In the genomic region with DNA sequence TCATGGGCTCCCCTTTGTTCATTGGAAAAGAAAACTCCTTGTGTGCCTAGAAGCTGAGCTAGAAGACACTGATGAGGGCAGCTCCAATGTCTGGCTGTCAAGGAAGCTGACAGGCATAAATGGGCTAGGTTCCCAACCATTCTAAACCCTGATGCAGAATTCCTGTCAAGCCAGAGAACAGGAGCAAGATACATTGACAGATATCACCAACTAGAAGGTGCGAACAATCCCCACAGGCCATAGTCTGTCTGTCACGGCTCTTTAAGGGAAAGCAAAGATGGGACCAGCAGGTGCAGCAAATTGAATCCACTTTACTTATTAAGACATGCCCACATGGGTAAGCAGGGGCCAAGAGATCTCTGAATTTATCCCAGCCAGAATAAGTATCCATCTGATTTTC, we compare ENCODE assay signal across 4 cellular contexts.
TF ChIP-seq lines count a peak whose summit lies in the region.

No MANE protein-coding gene starts in this region.

TF ChIP-seq in SK-N-SH, 30 proteins besides CTCF, POLR2A, EP300 and RAD21:
- TF ChIP-seq USF1 (IDR thresholded peaks at IDR 0.05; ENCODE audit: borderline replicate concordance, low read depth) (no peak), GATA2 (CRISPR knock-in tag; IDR thresholded peaks at IDR 0.05) (peak; percentile 60), ELF1 (IDR thresholded peaks at IDR 0.05) (no peak), NRF1 (IDR thresholded peaks at IDR 0.05; ENCODE audit: low read depth, low read length) (no peak), RXRA (IDR thresholded peaks at IDR 0.05; ENCODE audit: borderline replicate concordance, low read depth) (no peak), RCOR1 (IDR thresholded peaks at IDR 0.05; ENCODE audit: low read length) (peak; percentile 74)
- TF ChIP-seq, protein P1, sequence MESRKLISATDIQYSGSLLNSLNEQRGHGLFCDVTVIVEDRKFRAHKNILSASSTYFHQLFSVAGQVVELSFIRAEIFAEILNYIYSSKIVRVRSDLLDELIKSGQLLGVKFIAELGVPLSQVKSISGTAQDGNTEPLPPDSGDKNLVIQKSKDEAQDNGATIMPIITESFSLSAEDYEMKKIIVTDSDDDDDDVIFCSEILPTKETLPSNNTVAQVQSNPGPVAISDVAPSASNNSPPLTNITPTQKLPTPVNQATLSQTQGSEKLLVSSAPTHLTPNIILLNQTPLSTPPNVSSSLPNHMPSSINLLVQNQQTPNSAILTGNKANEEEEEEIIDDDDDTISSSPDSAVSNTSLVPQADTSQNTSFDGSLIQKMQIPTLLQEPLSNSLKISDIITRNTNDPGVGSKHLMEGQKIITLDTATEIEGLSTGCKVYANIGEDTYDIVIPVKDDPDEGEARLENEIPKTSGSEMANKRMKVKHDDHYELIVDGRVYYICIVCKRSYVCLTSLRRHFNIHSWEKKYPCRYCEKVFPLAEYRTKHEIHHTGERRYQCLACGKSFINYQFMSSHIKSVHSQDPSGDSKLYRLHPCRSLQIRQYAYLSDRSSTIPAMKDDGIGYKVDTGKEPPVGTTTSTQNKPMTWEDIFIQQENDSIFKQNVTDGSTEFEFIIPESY (IDR thresholded peaks at IDR 0.05; ENCODE audit: borderline replicate concordance, low read depth) = no peak
- TF ChIP-seq, protein P2, sequence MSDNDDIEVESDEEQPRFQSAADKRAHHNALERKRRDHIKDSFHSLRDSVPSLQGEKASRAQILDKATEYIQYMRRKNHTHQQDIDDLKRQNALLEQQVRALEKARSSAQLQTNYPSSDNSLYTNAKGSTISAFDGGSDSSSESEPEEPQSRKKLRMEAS (IDR thresholded peaks at IDR 0.05; ENCODE audit: low read depth) = no peak
TF ChIP-seq in SK-N-SH: peak in this region for 2.

TF ChIP-seq in SK-N-SH treated with all-trans-retinoic acid at 6 μM for 48 hours, 23 proteins besides CTCF, POLR2A, EP300 and RAD21 (continued from another document and continues in another):
- TF ChIP-seq PPARA (CRISPR knock-in tag; IDR thresholded peaks at IDR 0.05; ENCODE audit: borderline replicate concordance) (no peak), POU6F1 (CRISPR knock-in tag; IDR thresholded peaks at IDR 0.05; ENCODE audit: borderline replicate concordance, low read depth) (no peak), TSHZ2 (CRISPR knock-in tag; IDR thresholded peaks at IDR 0.05) (no peak), CSDC2 (CRISPR knock-in tag; IDR thresholded peaks at IDR 0.05) (no peak)
- TF ChIP-seq, protein P3, sequence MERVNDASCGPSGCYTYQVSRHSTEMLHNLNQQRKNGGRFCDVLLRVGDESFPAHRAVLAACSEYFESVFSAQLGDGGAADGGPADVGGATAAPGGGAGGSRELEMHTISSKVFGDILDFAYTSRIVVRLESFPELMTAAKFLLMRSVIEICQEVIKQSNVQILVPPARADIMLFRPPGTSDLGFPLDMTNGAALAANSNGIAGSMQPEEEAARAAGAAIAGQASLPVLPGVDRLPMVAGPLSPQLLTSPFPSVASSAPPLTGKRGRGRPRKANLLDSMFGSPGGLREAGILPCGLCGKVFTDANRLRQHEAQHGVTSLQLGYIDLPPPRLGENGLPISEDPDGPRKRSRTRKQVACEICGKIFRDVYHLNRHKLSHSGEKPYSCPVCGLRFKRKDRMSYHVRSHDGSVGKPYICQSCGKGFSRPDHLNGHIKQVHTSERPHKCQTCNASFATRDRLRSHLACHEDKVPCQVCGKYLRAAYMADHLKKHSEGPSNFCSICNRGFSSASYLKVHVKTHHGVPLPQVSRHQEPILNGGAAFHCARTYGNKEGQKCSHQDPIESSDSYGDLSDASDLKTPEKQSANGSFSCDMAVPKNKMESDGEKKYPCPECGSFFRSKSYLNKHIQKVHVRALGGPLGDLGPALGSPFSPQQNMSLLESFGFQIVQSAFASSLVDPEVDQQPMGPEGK (CRISPR knock-in tag; IDR thresholded peaks at IDR 0.05; ENCODE audit: borderline replicate concordance) = no peak

TF ChIP-seq in H1, 55 proteins besides CTCF, POLR2A, EP300 and RAD21 (continues in another document):
- TF ChIP-seq JUND (IDR thresholded peaks at IDR 0.05; ENCODE audit: low read length) (no peak), BACH1 (IDR thresholded peaks at IDR 0.05; ENCODE audit: low read length) (no peak), GTF2F1 (IDR thresholded peaks at IDR 0.05; ENCODE audit: borderline replicate concordance, low read depth, low read length) (no peak), FOSL1 (IDR thresholded peaks at IDR 0.05; ENCODE audit: insufficient read depth, low read depth, low read length) (no peak), E2F6 (IDR thresholded peaks at IDR 0.05) (no peak), SP1 (IDR thresholded peaks at IDR 0.05; ENCODE audit: low read depth, low read length) (no peak), POLR2AphosphoS5 (IDR thresholded peaks at IDR 0.05; ENCODE audit: low read depth, low read length) (no peak), RBBP5 (IDR thresholded peaks at IDR 0.05; ENCODE audit: borderline replicate concordance, low read depth, low read length) (no peak)
- TF ChIP-seq, protein P2 (IDR thresholded peaks at IDR 0.05) = no peak

TF ChIP-seq in neural cell, 6 proteins besides CTCF, POLR2A, EP300 and RAD21:
- peak; percentile 80 for TF ChIP-seq POLR2AphosphoS5 (IDR thresholded peaks at IDR 0.05)
- no peak for TF ChIP-seq MXI1 (conservative IDR thresholded peaks at IDR 0.05; ENCODE audit: poor library complexity, severe bottlenecking)
- TF ChIP-seq, protein P4, sequence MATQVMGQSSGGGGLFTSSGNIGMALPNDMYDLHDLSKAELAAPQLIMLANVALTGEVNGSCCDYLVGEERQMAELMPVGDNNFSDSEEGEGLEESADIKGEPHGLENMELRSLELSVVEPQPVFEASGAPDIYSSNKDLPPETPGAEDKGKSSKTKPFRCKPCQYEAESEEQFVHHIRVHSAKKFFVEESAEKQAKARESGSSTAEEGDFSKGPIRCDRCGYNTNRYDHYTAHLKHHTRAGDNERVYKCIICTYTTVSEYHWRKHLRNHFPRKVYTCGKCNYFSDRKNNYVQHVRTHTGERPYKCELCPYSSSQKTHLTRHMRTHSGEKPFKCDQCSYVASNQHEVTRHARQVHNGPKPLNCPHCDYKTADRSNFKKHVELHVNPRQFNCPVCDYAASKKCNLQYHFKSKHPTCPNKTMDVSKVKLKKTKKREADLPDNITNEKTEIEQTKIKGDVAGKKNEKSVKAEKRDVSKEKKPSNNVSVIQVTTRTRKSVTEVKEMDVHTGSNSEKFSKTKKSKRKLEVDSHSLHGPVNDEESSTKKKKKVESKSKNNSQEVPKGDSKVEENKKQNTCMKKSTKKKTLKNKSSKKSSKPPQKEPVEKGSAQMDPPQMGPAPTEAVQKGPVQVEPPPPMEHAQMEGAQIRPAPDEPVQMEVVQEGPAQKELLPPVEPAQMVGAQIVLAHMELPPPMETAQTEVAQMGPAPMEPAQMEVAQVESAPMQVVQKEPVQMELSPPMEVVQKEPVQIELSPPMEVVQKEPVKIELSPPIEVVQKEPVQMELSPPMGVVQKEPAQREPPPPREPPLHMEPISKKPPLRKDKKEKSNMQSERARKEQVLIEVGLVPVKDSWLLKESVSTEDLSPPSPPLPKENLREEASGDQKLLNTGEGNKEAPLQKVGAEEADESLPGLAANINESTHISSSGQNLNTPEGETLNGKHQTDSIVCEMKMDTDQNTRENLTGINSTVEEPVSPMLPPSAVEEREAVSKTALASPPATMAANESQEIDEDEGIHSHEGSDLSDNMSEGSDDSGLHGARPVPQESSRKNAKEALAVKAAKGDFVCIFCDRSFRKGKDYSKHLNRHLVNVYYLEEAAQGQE (IDR thresholded peaks at IDR 0.05; ENCODE audit: borderline replicate concordance) = peak; percentile 97
